ENCODE assay signal across 10 cellular contexts in genomic region chr5:127373858-127374491, GRCh38.
A peak's percentile ranks its signal among the peaks of the same experiment; 100 is the strongest.
DNase-seq lines count a peak whose midpoint lies in the region; ATAC-seq and TF ChIP-seq lines count a peak whose summit lies in the region.
"Had no signal": no experiment of that assay in that cellular context is flagged by ENCODE, and none has a peak within 500 bp of the region (broad histone marks: within the 10 kb centered on the region; RNA-seq: fewer than 3 reads in every experiment).

No MANE protein-coding gene starts in this region.

- H3K27me3 Mint-ChIP-seq in glutamatergic neuron (ENCODE audit: unreplicated experiment) (no peaks in the 10 kb centered on the region), nephron progenitor cell (ENCODE audit: low read depth, poor library complexity) (peaks cover 4% of the 10 kb centered on the region)

- H3K9me3 ChIP-seq in body of pancreas, result no peaks in the 10 kb centered on the region
- H3K9me3 ChIP-seq: gastroesophageal sphincter had no signal

- intact Hi-C loops in body of pancreas (cut with DNase I), result no loop called here

- H3K4me1 Mint-ChIP-seq in glutamatergic neuron (ENCODE audit: low read depth, unreplicated experiment) (peaks cover 6% of the 10 kb centered on the region), nephron progenitor cell (peaks cover 8% of the 10 kb centered on the region)

- DNase-seq in CD1c-positive myeloid dendritic cell (ENCODE audit: extremely low spot score) (peak; percentile 25), KBM-7 (peak; percentile 87), SKM-1 treated with dmso at 0.1 percent for 144 hours (lab: John Stamatoyannopoulos, UW; ENCODE audit: unreplicated experiment) (peak; percentile 53), glutamatergic neuron (no peak), body of pancreas (no peak), nephron progenitor cell (no peak), LoVo (ENCODE audit: low spot score) (no peak), NCI-H2227 treated with DMSO at 0.1 percent for 48 hours (lab: John Stamatoyannopoulos, UW) (no peak)
- DNase-seq: NCI-H510A treated with DMSO at 0.1 percent for 48 hours had no signal

- no peak overlapping the region for H3K4me3 ChIP-seq in body of pancreas
- H3K4me3 ChIP-seq: gastroesophageal sphincter had no signal

- H3K27ac Mint-ChIP-seq in glutamatergic neuron (ENCODE audit: unreplicated experiment), result no peak overlapping the region
- H3K27ac Mint-ChIP-seq in nephron progenitor cell, result no peak overlapping the region

- H3K27me3 ChIP-seq in body of pancreas, result no peaks in the 10 kb centered on the region
- H3K27me3 ChIP-seq: gastroesophageal sphincter had no signal

- no peaks in the 10 kb centered on the region for H3K4me1 ChIP-seq in body of pancreas
- H3K4me1 ChIP-seq: gastroesophageal sphincter had no signal

- in situ Hi-C loops in KBM-7 (cut with MboI; ENCODE audit: low pct_unique_long_range_greater_than_20kb, low sequenced_read_pairs), result no loop called here

- H3K36me3 Mint-ChIP-seq in glutamatergic neuron (ENCODE audit: unreplicated experiment) (no peaks in the 10 kb centered on the region), nephron progenitor cell (ENCODE audit: low read depth) (no peaks in the 10 kb centered on the region)

- H3K36me3 ChIP-seq in body of pancreas (replicated peaks in 1 of 2; ENCODE audit: insufficient read depth in 1 of 2, low read depth in 2 of 2), result no peaks in the 10 kb centered on the region
- H3K36me3 ChIP-seq: gastroesophageal sphincter had no signal

- H3K9me3 Mint-ChIP-seq in glutamatergic neuron (ENCODE audit: unreplicated experiment) (peaks cover 1% of the 10 kb centered on the region), nephron progenitor cell (peaks cover 11% of the 10 kb centered on the region)

- no peak overlapping the region for H3K27ac ChIP-seq in body of pancreas
- H3K27ac ChIP-seq: gastroesophageal sphincter had no signal

- no peak for TF ChIP-seq POLR2A in body of pancreas (IDR thresholded peaks at IDR 0.05)

- peak; percentile 71 for TF ChIP-seq CTCF in glutamatergic neuron (IDR thresholded peaks at IDR 0.05; ENCODE audit: partially characterized antibody, unreplicated experiment)
- peak in 1 of 7 experiments; percentile 9 for TF ChIP-seq CTCF in body of pancreas (IDR thresholded peaks at IDR 0.05)
- no peak for TF ChIP-seq CTCF in nephron progenitor cell (IDR thresholded peaks at IDR 0.05)

- ATAC-seq in body of pancreas, result no peak
- ATAC-seq: gastroesophageal sphincter had no signal

- H3K4me3 Mint-ChIP-seq in glutamatergic neuron (ENCODE audit: unreplicated experiment) (no peak overlapping the region), nephron progenitor cell (no peak overlapping the region)

- 68 to 78% methylated on average over 6 of the region's 6 CpGs for WGBS in body of pancreas, 2 donors

Comparison
In these comparisons a context has a peak if more than half of its experiments do, and no peak if none do; other contexts are left out.
1. DNase-seq: peak in CD1c-positive myeloid dendritic cell (single experiment), KBM-7 (single experiment) and SKM-1 treated with dmso at 0.1 percent for 144 hours (single experiment); none in glutamatergic neuron (single experiment), body of pancreas (0 of 4), nephron progenitor cell (single experiment), LoVo (single experiment) and NCI-H2227 treated with DMSO at 0.1 percent for 48 hours (single experiment).